In the genomic region with DNA sequence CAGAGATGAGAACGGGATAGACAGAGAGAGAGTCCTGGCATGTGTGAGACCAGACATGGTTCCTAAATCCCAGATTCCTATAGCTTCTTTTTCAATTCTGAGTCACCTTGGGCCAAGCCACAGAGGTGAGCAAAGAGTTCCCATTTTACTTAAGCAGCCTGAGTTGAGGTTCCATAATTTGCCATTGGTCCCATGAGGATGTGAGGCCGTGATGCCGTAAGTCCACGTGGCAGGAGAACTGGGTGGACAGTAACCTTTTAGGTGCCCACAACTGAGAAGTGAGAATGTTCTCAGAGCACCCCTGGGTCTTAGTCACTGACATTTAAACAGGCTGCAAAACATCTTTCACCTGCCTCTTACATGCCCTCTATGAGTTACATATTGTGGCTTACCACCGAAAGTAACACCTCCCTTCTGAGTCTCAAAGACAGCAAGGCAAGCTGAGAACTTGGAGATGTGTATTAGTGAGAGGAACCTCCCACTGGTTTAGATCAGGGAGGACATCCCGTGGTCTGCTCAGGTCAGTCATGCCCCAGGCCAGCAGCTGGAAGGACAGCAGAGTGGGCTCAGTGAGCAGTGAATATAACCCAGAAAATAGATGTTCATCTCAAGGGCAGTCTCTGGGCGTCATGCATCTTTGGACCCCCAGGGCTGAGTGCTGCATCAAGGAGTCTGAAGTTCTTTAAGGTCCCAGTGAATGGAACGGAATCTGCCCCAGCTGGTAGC, we compare ENCODE assay signal across 1 cellular context.
TF ChIP-seq lines count a peak whose summit lies in the region.

No MANE protein-coding gene starts in this region.

TF ChIP-seq in SK-N-SH, 30 proteins besides CTCF, POLR2A, EP300 and RAD21 (continued from another document):
- TF ChIP-seq SMC3 (IDR thresholded peaks at IDR 0.05; ENCODE audit: low read depth, low read length): no peak
- no peak for TF ChIP-seq POLR2AphosphoS5 (IDR thresholded peaks at IDR 0.05; ENCODE audit: low read depth, low read length)
- TF ChIP-seq TCF12 (IDR thresholded peaks at IDR 0.05): no peak
- no peak for TF ChIP-seq GATA2 (CRISPR knock-in tag; IDR thresholded peaks at IDR 0.05)
